1 cellular context compared by ENCODE assay signal in the genomic region with DNA sequence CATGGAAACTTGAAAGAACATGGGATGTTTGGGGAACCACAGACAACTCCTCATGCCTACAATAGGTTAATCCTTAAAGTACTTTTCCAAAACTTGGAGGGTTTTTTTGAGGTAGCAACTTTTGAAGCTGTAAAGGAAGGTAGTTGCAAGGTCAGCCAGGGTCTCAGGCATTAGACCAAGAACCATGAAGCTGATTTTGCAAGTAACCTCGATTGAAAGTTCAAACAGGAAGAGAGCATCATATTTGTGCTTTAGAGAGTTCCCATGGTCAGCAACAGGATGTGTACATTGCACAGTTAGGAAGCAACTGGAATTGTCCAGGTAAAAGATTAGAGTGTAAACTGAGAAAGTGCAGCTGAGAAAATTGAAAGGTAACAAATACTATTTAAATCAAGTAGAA.
TF ChIP-seq lines count a peak whose summit lies in the region.

No MANE protein-coding gene starts in this region.

TF ChIP-seq in HepG2, 621 proteins besides CTCF, POLR2A, EP300 and RAD21 (continued from another document and continues in another):
- TF ChIP-seq HMGXB3 (CRISPR knock-in tag; IDR thresholded peaks at IDR 0.05; ENCODE audit: borderline replicate concordance) (no peak), ZNF547 (CRISPR knock-in tag; IDR thresholded peaks at IDR 0.05) (no peak), ATF7 (IDR thresholded peaks at IDR 0.05) (no peak), ATF7 (CRISPR knock-in tag; IDR thresholded peaks at IDR 0.05) (no peak), ASH2L (IDR thresholded peaks at IDR 0.05; ENCODE audit: insufficient read length, low read depth, low read length) (no peak), AGO1 (IDR thresholded peaks at IDR 0.05; ENCODE audit: low read depth, low read length, poor library complexity, severe bottlenecking) (no peak), ZNF660 (CRISPR knock-in tag; IDR thresholded peaks at IDR 0.05; ENCODE audit: borderline replicate concordance, low read depth) (no peak), FOXO1 (CRISPR knock-in tag; IDR thresholded peaks at IDR 0.05) (peak; percentile 79; the same call in 1 of the 2 replicates), YEATS4 (CRISPR knock-in tag; IDR thresholded peaks at IDR 0.05; ENCODE audit: borderline replicate concordance) (no peak), ZNF570 (CRISPR knock-in tag; IDR thresholded peaks at IDR 0.05; ENCODE audit: borderline replicate concordance) (no peak), ZNF430 (CRISPR knock-in tag; IDR thresholded peaks at IDR 0.05) (no peak), NFE2 (CRISPR knock-in tag; IDR thresholded peaks at IDR 0.05) (no peak), ZBTB44 (CRISPR knock-in tag; IDR thresholded peaks at IDR 0.05) (no peak), ARID5B (CRISPR knock-in tag; IDR thresholded peaks at IDR 0.05) (peak; percentile 88), ETV5 (CRISPR knock-in tag; IDR thresholded peaks at IDR 0.05; ENCODE audit: borderline replicate concordance) (peak; percentile 94), CREM (IDR thresholded peaks at IDR 0.05) (peak; percentile 29; the same call in 1 of the 2 replicates), CREM (CRISPR knock-in tag; IDR thresholded peaks at IDR 0.05) (no peak), NFKBIZ (CRISPR knock-in tag; IDR thresholded peaks at IDR 0.05) (no peak), ZNF589 (CRISPR knock-in tag; conservative IDR thresholded peaks at IDR 0.05) (no peak)
- TF ChIP-seq, protein P1, sequence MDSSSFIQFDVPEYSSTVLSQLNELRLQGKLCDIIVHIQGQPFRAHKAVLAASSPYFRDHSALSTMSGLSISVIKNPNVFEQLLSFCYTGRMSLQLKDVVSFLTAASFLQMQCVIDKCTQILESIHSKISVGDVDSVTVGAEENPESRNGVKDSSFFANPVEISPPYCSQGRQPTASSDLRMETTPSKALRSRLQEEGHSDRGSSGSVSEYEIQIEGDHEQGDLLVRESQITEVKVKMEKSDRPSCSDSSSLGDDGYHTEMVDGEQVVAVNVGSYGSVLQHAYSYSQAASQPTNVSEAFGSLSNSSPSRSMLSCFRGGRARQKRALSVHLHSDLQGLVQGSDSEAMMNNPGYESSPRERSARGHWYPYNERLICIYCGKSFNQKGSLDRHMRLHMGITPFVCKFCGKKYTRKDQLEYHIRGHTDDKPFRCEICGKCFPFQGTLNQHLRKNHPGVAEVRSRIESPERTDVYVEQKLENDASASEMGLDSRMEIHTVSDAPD (CRISPR knock-in tag; IDR thresholded peaks at IDR 0.05), result no peak
- TF ChIP-seq, protein P2, sequence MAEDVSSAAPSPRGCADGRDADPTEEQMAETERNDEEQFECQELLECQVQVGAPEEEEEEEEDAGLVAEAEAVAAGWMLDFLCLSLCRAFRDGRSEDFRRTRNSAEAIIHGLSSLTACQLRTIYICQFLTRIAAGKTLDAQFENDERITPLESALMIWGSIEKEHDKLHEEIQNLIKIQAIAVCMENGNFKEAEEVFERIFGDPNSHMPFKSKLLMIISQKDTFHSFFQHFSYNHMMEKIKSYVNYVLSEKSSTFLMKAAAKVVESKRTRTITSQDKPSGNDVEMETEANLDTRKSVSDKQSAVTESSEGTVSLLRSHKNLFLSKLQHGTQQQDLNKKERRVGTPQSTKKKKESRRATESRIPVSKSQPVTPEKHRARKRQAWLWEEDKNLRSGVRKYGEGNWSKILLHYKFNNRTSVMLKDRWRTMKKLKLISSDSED (CRISPR knock-in tag; IDR thresholded peaks at IDR 0.05), result no peak
- TF ChIP-seq, protein P3, sequence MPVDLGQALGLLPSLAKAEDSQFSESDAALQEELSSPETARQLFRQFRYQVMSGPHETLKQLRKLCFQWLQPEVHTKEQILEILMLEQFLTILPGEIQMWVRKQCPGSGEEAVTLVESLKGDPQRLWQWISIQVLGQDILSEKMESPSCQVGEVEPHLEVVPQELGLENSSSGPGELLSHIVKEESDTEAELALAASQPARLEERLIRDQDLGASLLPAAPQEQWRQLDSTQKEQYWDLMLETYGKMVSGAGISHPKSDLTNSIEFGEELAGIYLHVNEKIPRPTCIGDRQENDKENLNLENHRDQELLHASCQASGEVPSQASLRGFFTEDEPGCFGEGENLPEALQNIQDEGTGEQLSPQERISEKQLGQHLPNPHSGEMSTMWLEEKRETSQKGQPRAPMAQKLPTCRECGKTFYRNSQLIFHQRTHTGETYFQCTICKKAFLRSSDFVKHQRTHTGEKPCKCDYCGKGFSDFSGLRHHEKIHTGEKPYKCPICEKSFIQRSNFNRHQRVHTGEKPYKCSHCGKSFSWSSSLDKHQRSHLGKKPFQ (CRISPR knock-in tag; IDR thresholded peaks at IDR 0.05; ENCODE audit: insufficient replicate concordance), result no peak
- TF ChIP-seq, protein P4, sequence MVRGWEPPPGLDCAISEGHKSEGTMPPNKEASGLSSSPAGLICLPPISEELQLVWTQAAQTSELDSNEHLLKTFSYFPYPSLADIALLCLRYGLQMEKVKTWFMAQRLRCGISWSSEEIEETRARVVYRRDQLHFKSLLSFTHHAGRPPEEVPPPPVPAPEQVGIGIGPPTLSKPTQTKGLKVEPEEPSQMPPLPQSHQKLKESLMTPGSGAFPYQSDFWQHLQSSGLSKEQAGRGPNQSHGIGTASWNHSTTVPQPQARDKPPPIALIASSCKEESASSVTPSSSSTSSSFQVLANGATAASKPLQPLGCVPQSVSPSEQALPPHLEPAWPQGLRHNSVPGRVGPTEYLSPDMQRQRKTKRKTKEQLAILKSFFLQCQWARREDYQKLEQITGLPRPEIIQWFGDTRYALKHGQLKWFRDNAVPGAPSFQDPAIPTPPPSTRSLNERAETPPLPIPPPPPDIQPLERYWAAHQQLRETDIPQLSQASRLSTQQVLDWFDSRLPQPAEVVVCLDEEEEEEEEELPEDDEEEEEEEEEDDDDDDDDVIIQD (CRISPR knock-in tag; IDR thresholded peaks at IDR 0.05; ENCODE audit: low read depth), result peak; percentile 96
- TF ChIP-seq, protein P5, sequence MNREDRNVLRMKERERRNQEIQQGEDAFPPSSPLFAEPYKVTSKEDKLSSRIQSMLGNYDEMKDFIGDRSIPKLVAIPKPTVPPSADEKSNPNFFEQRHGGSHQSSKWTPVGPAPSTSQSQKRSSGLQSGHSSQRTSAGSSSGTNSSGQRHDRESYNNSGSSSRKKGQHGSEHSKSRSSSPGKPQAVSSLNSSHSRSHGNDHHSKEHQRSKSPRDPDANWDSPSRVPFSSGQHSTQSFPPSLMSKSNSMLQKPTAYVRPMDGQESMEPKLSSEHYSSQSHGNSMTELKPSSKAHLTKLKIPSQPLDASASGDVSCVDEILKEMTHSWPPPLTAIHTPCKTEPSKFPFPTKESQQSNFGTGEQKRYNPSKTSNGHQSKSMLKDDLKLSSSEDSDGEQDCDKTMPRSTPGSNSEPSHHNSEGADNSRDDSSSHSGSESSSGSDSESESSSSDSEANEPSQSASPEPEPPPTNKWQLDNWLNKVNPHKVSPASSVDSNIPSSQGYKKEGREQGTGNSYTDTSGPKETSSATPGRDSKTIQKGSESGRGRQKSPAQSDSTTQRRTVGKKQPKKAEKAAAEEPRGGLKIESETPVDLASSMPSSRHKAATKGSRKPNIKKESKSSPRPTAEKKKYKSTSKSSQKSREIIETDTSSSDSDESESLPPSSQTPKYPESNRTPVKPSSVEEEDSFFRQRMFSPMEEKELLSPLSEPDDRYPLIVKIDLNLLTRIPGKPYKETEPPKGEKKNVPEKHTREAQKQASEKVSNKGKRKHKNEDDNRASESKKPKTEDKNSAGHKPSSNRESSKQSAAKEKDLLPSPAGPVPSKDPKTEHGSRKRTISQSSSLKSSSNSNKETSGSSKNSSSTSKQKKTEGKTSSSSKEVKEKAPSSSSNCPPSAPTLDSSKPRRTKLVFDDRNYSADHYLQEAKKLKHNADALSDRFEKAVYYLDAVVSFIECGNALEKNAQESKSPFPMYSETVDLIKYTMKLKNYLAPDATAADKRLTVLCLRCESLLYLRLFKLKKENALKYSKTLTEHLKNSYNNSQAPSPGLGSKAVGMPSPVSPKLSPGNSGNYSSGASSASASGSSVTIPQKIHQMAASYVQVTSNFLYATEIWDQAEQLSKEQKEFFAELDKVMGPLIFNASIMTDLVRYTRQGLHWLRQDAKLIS (CRISPR knock-in tag; IDR thresholded peaks at IDR 0.05), result no peak
- TF ChIP-seq, protein P6, sequence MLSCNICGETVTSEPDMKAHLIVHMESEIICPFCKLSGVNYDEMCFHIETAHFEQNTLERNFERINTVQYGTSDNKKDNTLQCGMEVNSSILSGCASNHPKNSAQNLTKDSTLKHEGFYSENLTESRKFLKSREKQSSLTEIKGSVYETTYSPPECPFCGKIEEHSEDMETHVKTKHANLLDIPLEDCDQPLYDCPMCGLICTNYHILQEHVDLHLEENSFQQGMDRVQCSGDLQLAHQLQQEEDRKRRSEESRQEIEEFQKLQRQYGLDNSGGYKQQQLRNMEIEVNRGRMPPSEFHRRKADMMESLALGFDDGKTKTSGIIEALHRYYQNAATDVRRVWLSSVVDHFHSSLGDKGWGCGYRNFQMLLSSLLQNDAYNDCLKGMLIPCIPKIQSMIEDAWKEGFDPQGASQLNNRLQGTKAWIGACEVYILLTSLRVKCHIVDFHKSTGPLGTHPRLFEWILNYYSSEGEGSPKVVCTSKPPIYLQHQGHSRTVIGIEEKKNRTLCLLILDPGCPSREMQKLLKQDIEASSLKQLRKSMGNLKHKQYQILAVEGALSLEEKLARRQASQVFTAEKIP (CRISPR knock-in tag; IDR thresholded peaks at IDR 0.05; ENCODE audit: borderline replicate concordance), result no peak
